8 cellular contexts compared by ENCODE assay signal in the genomic region with DNA sequence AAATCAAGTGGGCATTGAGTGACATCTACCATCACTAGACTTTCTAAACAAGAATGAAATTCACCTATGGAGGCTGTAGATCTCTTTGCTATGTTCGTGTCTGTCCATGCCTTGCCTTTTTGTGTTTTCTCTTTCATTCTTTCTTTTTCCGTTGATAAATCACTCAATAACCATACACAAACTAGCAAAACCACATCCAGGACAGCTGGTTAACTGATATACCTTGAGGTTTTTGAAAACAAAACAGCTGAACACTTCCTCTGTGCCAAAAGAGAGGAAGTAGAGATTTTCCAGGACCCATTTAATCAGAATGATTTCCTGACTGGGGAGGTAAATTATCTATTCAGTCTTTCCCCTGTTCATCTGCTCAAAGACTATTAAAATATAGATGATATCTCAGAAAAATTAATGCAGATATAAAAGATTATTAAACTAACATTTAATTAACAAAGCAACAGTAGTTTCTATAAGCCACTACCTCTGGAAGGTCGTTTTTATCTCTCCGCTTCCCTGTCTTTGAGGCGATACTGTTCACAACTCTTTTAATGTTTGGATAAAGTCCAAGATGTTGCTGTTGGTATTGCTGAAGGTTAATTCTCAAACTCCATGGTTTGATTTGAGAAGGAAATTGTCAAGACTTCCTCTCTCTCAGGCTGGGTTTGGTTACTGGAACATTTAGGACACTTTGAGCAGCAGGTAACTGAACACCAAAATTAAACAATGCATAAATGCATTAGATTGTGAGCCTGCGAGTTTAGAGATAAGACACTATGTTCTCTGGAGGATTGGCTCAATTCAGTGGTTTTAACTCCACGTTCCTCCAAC. TPM values are rescaled to one million over a fixed set of nuclear protein-coding genes. Genes with fewer than 3 reads are reported as not detected.
A peak's percentile ranks its signal among the peaks of the same experiment; 100 is the strongest.
DNase-seq lines count a peak whose midpoint lies in the region; ATAC-seq and TF ChIP-seq lines count a peak whose summit lies in the region.

No MANE protein-coding gene starts in this region.

- H3K4me1 Mint-ChIP-seq in endothelial cell (ENCODE audit: unreplicated experiment) = peaks cover 16% of the 10 kb centered on the region

- H3K9me3 Mint-ChIP-seq in endothelial cell (ENCODE audit: unreplicated experiment) = no peaks in the 10 kb centered on the region

- H3K27me3 Mint-ChIP-seq in endothelial cell (ENCODE audit: unreplicated experiment) = peaks cover 8% of the 10 kb centered on the region

- no peak for TF ChIP-seq CTCF in endothelial cell (IDR thresholded peaks at IDR 0.05; ENCODE audit: unreplicated experiment)

- H3K4me3 Mint-ChIP-seq in endothelial cell (ENCODE audit: unreplicated experiment) = no peak overlapping the region

- H3K27ac Mint-ChIP-seq in endothelial cell (ENCODE audit: unreplicated experiment) = peak overlapping the region; percentile 25

- ATAC-seq in GM18508 (IDR thresholded peaks at IDR 0.05; ENCODE audit: insufficient read depth, unreplicated experiment) (peak; percentile 76), GM21526 (IDR thresholded peaks at IDR 0.05; ENCODE audit: low FRiP score, unreplicated experiment) (peak; percentile 67), HG03521 (IDR thresholded peaks at IDR 0.05; ENCODE audit: unreplicated experiment) (peak; percentile 71)

- H3K36me3 Mint-ChIP-seq in endothelial cell (ENCODE audit: low read depth, unreplicated experiment) = no peaks in the 10 kb centered on the region

- DNase-seq in endothelial cell (ENCODE audit: low spot score) (no peak), cortex of kidney (lab: John Stamatoyannopoulos, UW) (no peak), GOT3 (lab: John Stamatoyannopoulos, UW) (no peak), CD1c-positive myeloid dendritic cell (ENCODE audit: extremely low spot score) (no peak), NCI-H1436 (lab: John Stamatoyannopoulos, UW) (no peak)

RNA-seq across cellular contexts. Expression of a gene that starts 24.4 kb away (rescaled TPM):
- not detected for total RNA-seq in endothelial cell (ENCODE audit: unreplicated experiment)
